In the genomic region with DNA sequence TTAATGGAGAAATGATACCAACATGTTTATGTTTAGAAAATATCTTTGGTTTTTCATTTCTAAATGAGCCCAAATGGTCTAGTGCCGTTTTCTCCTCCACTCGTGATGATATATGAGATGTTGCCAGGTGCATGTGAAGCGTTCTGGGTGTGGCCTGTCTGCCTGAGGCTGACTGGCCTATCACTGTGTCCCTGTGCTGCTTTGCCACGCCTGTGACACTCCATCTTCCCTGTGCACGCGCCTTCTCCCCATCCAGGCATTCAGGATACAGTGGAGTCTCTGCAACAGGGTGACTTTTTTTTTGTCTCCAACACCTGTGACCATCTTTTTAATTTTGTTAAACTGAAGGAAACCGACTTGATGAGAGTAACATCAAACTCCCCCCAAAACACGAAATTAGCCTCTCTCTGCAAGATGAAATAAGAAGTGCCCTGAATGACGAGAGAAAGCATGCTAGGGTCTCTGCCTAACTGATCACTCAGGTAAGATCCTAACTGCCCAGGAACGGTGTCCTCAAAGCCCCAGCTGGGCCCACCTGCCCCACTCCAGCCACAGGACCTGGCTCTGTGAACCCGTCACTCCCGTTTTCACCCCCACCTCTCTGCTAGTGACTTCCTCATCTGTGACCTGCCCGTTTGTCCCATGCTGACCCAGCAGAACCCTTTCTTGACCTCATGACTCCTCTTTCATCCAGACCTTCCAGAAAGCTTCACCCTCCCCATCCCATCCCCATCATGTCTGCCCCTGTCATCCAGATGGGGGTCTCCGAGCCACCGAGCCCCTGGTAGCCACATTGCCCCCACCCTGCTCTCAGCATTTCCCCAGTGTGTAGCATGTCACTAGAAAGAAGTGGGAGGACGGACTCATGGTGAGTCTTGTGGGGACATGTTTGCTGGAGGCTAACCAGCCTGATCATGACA, we compare ENCODE assay signal across 16 cellular contexts. TPM values are rescaled to one million over a fixed set of nuclear protein-coding genes. Genes with fewer than 3 reads are reported as not detected.
DNase-seq lines count a peak whose midpoint lies in the region; TF ChIP-seq lines count a peak whose summit lies in the region.
"Had no signal": no experiment of that assay in that cellular context is flagged by ENCODE, and none has a peak within 500 bp of the region (broad histone marks: within the 10 kb centered on the region; RNA-seq: fewer than 3 reads in every experiment).

No MANE protein-coding gene starts in this region.

- H3K4me3 ChIP-seq in testis, result no peak overlapping the region
- no peak overlapping the region for H3K4me3 ChIP-seq in Caco-2 (ENCODE audit: low read depth, low read length)
- H3K4me3 ChIP-seq: right lobe of liver, upper lobe of left lung had no signal

- intact Hi-C loops in testis (cut with DNase I; ENCODE audit: low total_unique reads) (loop anchor here (10.0 kb wide), 1 partner anchor 97 kb away; the partner anchor contains the start of gene ADPRHL1), Caco-2 (cut with micrococcal nuclease; ENCODE audit: unreplicated experiment) (no loop called here)

- peak; percentile 90 for DNase-seq in NCI-H2107 treated with DMSO at 0.1 percent for 48 hours (lab: John Stamatoyannopoulos, UW; ENCODE audit: unreplicated experiment)
- DNase-seq in NCI-H2107 (lab: John Stamatoyannopoulos, UW), result no peak
- peak; percentile 73 for DNase-seq in NCI-H345 (lab: John Stamatoyannopoulos, UW)
- peak; percentile 36 for DNase-seq in chondrocyte (ENCODE audit: low spot score)
- peak; percentile 8 for DNase-seq in testis
- DNase-seq in stimulated activated CD4-positive, alpha-beta T cell treated with anti-CD3 and anti-CD28 coated beads, Interleukin-4, amount 100 ng/mL, for 4 hours, result no peak
- DNase-seq in SW480 (ENCODE audit: low spot score), result no peak
- no peak for DNase-seq in Caco-2
- DNase-seq: activated CD8-positive, alpha-beta T cell treated with anti-CD3 and anti-CD28 coated beads for 36 hours; activated naive CD4-positive, alpha-beta T cell; left ventricle myocardium superior; naive thymus-derived CD8-positive, alpha-beta T cell; stimulated activated CD4-positive, alpha-beta T cell treated with anti-CD3 and anti-CD28 coated beads, Interleukin-4, amount 100 ng/mL, for 24 hours; upper lobe of left lung had no signal

- H3K27me3 ChIP-seq in testis (no peaks in the 10 kb centered on the region), Caco-2 (replicated peaks; ENCODE audit: control insufficient read depth, insufficient read depth, low read length) (no peaks in the 10 kb centered on the region)
- H3K27me3 ChIP-seq: right lobe of liver, upper lobe of left lung had no signal

- H3K36me3 Mint-ChIP-seq in chondrocyte (ENCODE audit: low read depth) (peaks cover 10% of the 10 kb centered on the region), Caco-2 (ENCODE audit: insufficient read depth, unreplicated experiment) (peaks cover 42% of the 10 kb centered on the region)

- H3K36me3 ChIP-seq in testis (ENCODE audit: low read depth, missing control alignments) (no peaks in the 10 kb centered on the region), Caco-2 (ENCODE audit: control insufficient read depth, insufficient read depth, low read length) (no peaks in the 10 kb centered on the region)

- H3K4me1 ChIP-seq in testis, result peaks cover 12% of the 10 kb centered on the region
- H3K4me1 ChIP-seq in Caco-2, result no peaks in the 10 kb centered on the region
- H3K4me1 ChIP-seq: right lobe of liver had no signal

- H3K9me3 ChIP-seq in testis (no peaks in the 10 kb centered on the region), Caco-2 (no peaks in the 10 kb centered on the region)
- H3K9me3 ChIP-seq: right lobe of liver, upper lobe of left lung had no signal

- H3K27me3 Mint-ChIP-seq in chondrocyte (ENCODE audit: low read depth) (no peaks in the 10 kb centered on the region), Caco-2 (ENCODE audit: insufficient read depth, unreplicated experiment) (no peaks in the 10 kb centered on the region)
- H3K27me3 Mint-ChIP-seq: activated CD8-positive, alpha-beta T cell treated with anti-CD3 and anti-CD28 coated beads for 36 hours; CD8-positive, alpha-beta memory T cell; naive thymus-derived CD8-positive, alpha-beta T cell had no signal

- no peak overlapping the region for H3K27ac ChIP-seq in testis
- H3K27ac ChIP-seq: right lobe of liver, upper lobe of left lung had no signal

- POLR2A ChIA-PET in Caco-2 (lab: Charles Lee), result no interaction called here

- WGBS in testis, 2 donors, result 74 to 86% methylated on average over 16 of the region's 16 CpGs

- BruUV-seq in Caco-2 (replicated peaks; lab: Mats Ljungman, UMichigan), result no TSS peak

- CTCF ChIA-PET in Caco-2 (lab: Charles Lee), result no interaction called here

- H3K27ac Mint-ChIP-seq in chondrocyte (ENCODE audit: unreplicated experiment), result no peak overlapping the region
- no peak overlapping the region for H3K27ac Mint-ChIP-seq in Caco-2 (ENCODE audit: unreplicated experiment)
- H3K27ac Mint-ChIP-seq: activated CD8-positive, alpha-beta T cell treated with anti-CD3 and anti-CD28 coated beads for 36 hours; naive thymus-derived CD8-positive, alpha-beta T cell had no signal

- TF ChIP-seq CTCF in chondrocyte (IDR thresholded peaks at IDR 0.05), result no peak
- no peak for TF ChIP-seq CTCF in testis (IDR thresholded peaks at IDR 0.05)
- no peak for TF ChIP-seq CTCF in Caco-2 (IDR thresholded peaks at IDR 0.05; ENCODE audit: insufficient read depth in 1 of 2, low read depth in 1 of 2, low read length in 1 of 2, severe bottlenecking in 1 of 2, unreplicated experiment in 1 of 2)

- TF ChIP-seq POLR2A in testis (IDR thresholded peaks at IDR 0.05), result no peak

- no peak overlapping the region for H3K4me3 Mint-ChIP-seq in chondrocyte (ENCODE audit: unreplicated experiment)
- no peak overlapping the region for H3K4me3 Mint-ChIP-seq in Caco-2 (ENCODE audit: unreplicated experiment)
- H3K4me3 Mint-ChIP-seq: activated CD8-positive, alpha-beta T cell treated with anti-CD3 and anti-CD28 coated beads for 36 hours; CD8-positive, alpha-beta memory T cell; naive thymus-derived CD8-positive, alpha-beta T cell had no signal

- H3K4me1 Mint-ChIP-seq in chondrocyte (ENCODE audit: low read depth), result peaks cover 9% of the 10 kb centered on the region
- H3K4me1 Mint-ChIP-seq in Caco-2 (ENCODE audit: low read depth, unreplicated experiment), result no peaks in the 10 kb centered on the region
- H3K4me1 Mint-ChIP-seq: CD8-positive, alpha-beta memory T cell; naive thymus-derived CD8-positive, alpha-beta T cell had no signal

- no peaks in the 10 kb centered on the region for H3K9me3 Mint-ChIP-seq in chondrocyte (ENCODE audit: low read depth)
- no peaks in the 10 kb centered on the region for H3K9me3 Mint-ChIP-seq in Caco-2 (ENCODE audit: unreplicated experiment)
- H3K9me3 Mint-ChIP-seq: activated CD8-positive, alpha-beta T cell treated with anti-CD3 and anti-CD28 coated beads for 36 hours; CD8-positive, alpha-beta memory T cell; naive thymus-derived CD8-positive, alpha-beta T cell had no signal

RNA-seq across cellular contexts. Expression of gene TFDP1, which starts 33.2 kb away (rescaled TPM):
- 52.8 to 76.0 TPM (median 54.3 TPM) in 3 replicates for total RNA-seq in chondrocyte
- 10 to 100 TPM; 72.4 to 73.1 TPM for total RNA-seq in testis
- 135 TPM for polyA plus RNA-seq in testis (ENCODE audit: insufficient read depth, low read depth, low replicate concordance)
- total RNA-seq in Caco-2 (2022), result 136 and 140 TPM in 2 replicates

Comparison
In these comparisons a context has a peak if more than half of its experiments do, and no peak if none do; other contexts are left out.
1. DNase-seq: peak in NCI-H2107 treated with DMSO at 0.1 percent for 48 hours (single experiment), NCI-H345 (single experiment), chondrocyte (single experiment) and testis (single experiment); none in NCI-H2107 (single experiment), stimulated activated CD4-positive, alpha-beta T cell treated with anti-CD3 and anti-CD28 coated beads, Interleukin-4, amount 100 ng/mL, for 4 hours (0 of 2), SW480 (single experiment) and Caco-2 (0 of 2).